In the genomic region with DNA sequence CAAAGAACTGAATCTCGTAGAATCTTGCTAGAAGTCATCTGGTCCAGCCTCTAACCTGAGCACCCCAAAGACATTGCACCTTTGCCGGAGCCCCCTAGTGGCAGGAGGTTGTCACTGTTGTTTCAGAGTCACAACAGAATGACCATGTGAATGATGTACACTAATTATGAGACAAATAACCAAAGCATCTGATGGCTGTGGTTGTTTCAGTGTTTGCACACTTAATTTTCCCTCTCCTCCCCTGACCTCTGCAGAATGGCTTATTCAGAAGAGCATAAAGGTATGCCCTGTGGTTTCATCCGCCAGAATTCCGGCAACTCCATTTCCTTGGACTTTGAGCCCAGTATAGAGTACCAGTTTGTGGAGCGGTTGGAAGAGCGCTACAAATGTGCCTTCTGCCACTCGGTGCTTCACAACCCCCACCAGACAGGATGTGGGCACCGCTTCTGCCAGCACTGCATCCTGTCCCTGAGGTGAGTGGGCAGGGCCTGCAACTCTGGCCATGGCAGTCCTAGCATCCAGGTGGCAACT, we compare ENCODE assay signal across 8 cellular contexts. TPM values are rescaled to one million over a fixed set of nuclear protein-coding genes. Genes with fewer than 3 reads are reported as not detected.
DNase-seq lines count a peak whose midpoint lies in the region; ATAC-seq, FAIRE-seq and TF ChIP-seq lines count a peak whose summit lies in the region.

No MANE protein-coding gene starts in this region.

- CTCF ChIA-PET in CD8-positive, alpha-beta memory T cell (lab: Charles Lee) = interaction anchor here (0.8 to 2.1 kb wide), 4 partner anchors 13 to 30 kb away, joined by 3 to 10 read pairs (median 4); a partner anchor contains a TSS
- CTCF ChIA-PET in K562 (lab: Yijun Ruan, JAX; ENCODE audit: low intra/inter-chr PET ratio) = interaction anchor here (0.6 kb wide), 1 partner anchor 30 kb away, joined by 3 read pairs; no protein-coding TSS in a partner anchor

- 55% methylated on average over 8 of the region's 8 CpGs for WGBS in K562 (ENCODE audit: insufficient coverage, low coverage, missing lambda C conversion rate)

- no peak overlapping the region for H3K4me2 ChIP-seq in K562 (ENCODE audit: insufficient read depth, low read length)

- peaks cover 62 to 89% (median 81%) of the 10 kb centered on the region in 3 donors for H3K4me1 Mint-ChIP-seq in CD8-positive, alpha-beta memory T cell
- peaks cover 4% of the 10 kb centered on the region for H3K4me1 Mint-ChIP-seq in type B pancreatic cell (ENCODE audit: unreplicated experiment)

- peak overlapping the region; percentile 70 to 89 (median 83) for H3K4me3 Mint-ChIP-seq in CD8-positive, alpha-beta memory T cell
- H3K4me3 Mint-ChIP-seq in type B pancreatic cell = no peak overlapping the region

- peak overlapping the region; percentile 86 to 97 (median 96) for H3K27ac Mint-ChIP-seq in CD8-positive, alpha-beta memory T cell
- H3K27ac Mint-ChIP-seq in type B pancreatic cell = no peak overlapping the region

- peak in 1 of 2 experiments; percentile 68; a peak in 2 of 4 replicates for TF ChIP-seq RAD21 in K562 (CRISPR knock-in tag; conservative IDR thresholded peaks at IDR 0.05 in 1 of 2, IDR thresholded peaks at IDR 0.05 in 1 of 2)

- H3K9ac ChIP-seq in K562 (ENCODE audit: insufficient read depth in 1 of 2, low read depth in 2 of 2, low read length in 2 of 2) = no peak overlapping the region

- FAIRE-seq in K562 (lab: Jason Lieb, UNC) = peak; percentile 77

- peaks cover 54% of the 10 kb centered on the region for H3K4me1 ChIP-seq in CD8-positive, alpha-beta memory T cell (ENCODE audit: insufficient read depth, low read length)
- H3K4me1 ChIP-seq in K562 (replicated peaks in 1 of 2; ENCODE audit: control insufficient read depth in 2 of 2, insufficient read depth in 2 of 2, low read length in 2 of 2) = no peaks in the 10 kb centered on the region; a peak in 2 of 5 replicates
- H3K4me1 ChIP-seq in mucosa of descending colon (ENCODE audit: low read depth) = peaks cover 14% of the 10 kb centered on the region

- no peaks in the 10 kb centered on the region for H3K9me3 ChIP-seq in CD8-positive, alpha-beta memory T cell (ENCODE audit: low read length)
- H3K9me3 ChIP-seq in K562 (replicated peaks; ENCODE audit: control insufficient read depth, insufficient read depth, low read depth, low read length) (0 out of 2 replicates have a peak, but pooled peaks cover 5% of the 10 kb centered on the region), mucosa of descending colon (no peaks in the 10 kb centered on the region)

- H3K79me2 ChIP-seq in K562 (ENCODE audit: control insufficient read depth, insufficient read depth, low read length) = no peaks in the 10 kb centered on the region

- H3K27me3 ChIP-seq in CD8-positive, alpha-beta memory T cell (ENCODE audit: insufficient read depth, low read length, poor library complexity, severe bottlenecking) = no peaks in the 10 kb centered on the region
- no peaks in the 10 kb centered on the region for H3K27me3 ChIP-seq in K562 (ENCODE audit: control insufficient read depth in 2 of 2, insufficient read depth in 2 of 2, low read length in 2 of 2)

- TF ChIP-seq CTCF in K562 (IDR thresholded peaks at IDR 0.05 in 2 of 3, conservative IDR thresholded peaks at IDR 0.05 in 1 of 3; ENCODE audit: insufficient read depth in 2 of 3, low read depth in 1 of 3, low read length in 3 of 3) = peak; percentile 77 to 85 (median 80)
- no peak for TF ChIP-seq CTCF in mucosa of descending colon (IDR thresholded peaks at IDR 0.05)
- peak; percentile 77 for TF ChIP-seq CTCF in type B pancreatic cell (conservative IDR thresholded peaks at IDR 0.05)

- H3K36me3 ChIP-seq in CD8-positive, alpha-beta memory T cell (ENCODE audit: insufficient read depth, low read length) = peaks cover 6% of the 10 kb centered on the region
- H3K36me3 ChIP-seq in K562 (ENCODE audit: control insufficient read depth, insufficient read depth, low read length) (peaks cover 6% of the 10 kb centered on the region; the same call in 1 of the 3 replicates), mucosa of descending colon (ENCODE audit: low read depth) (no peaks in the 10 kb centered on the region)

- H3K36me3 Mint-ChIP-seq in CD8-positive, alpha-beta memory T cell = peaks cover 0 to 46% (median 7%) of the 10 kb centered on the region in 3 donors
- peaks cover 7% of the 10 kb centered on the region for H3K36me3 Mint-ChIP-seq in type B pancreatic cell

- no peaks in the 10 kb centered on the region for H3K9me1 ChIP-seq in K562 (ENCODE audit: control insufficient read depth, insufficient read depth, low read length)

- no peak overlapping the region for H3K27ac ChIP-seq in CD8-positive, alpha-beta memory T cell (ENCODE audit: low read depth, low read length)
- H3K27ac ChIP-seq in K562 (ENCODE audit: extremely low read depth, low read depth, low read length) = no peak overlapping the region

- H4K20me1 ChIP-seq in K562 (replicated peaks; ENCODE audit: control insufficient read depth, insufficient read depth, low read length) = no peaks in the 10 kb centered on the region

- in situ Hi-C loops in K562 (cut with MboI) = no loop called here

- no peak for TF ChIP-seq POLR2A in K562 (conservative IDR thresholded peaks at IDR 0.05)

- intact Hi-C loops in K562 (cut with micrococcal nuclease) = loop anchor here (2.0 kb wide), 1 partner anchor 30 kb away; no protein-coding TSS in a partner anchor
- intact Hi-C loops in mucosa of descending colon (cut with DNase I, micrococcal nuclease) = no loop called here

- TF ChIP-seq EP300 in K562 (IDR thresholded peaks at IDR 0.05; ENCODE audit: low read length) = no peak

- ATAC-seq in GM19324 (IDR thresholded peaks at IDR 0.05; ENCODE audit: low FRiP score, unreplicated experiment) (peak; percentile 70), HG03354 (IDR thresholded peaks at IDR 0.05; ENCODE audit: poor library complexity, severe bottlenecking, unreplicated experiment) (peak; percentile 89), K562 (peak; percentile 90), mucosa of descending colon (peak; percentile 84)

- no peak overlapping the region for H2AFZ ChIP-seq in K562 (ENCODE audit: low read depth, low read length)

- H3K4me3 ChIP-seq in CD8-positive, alpha-beta memory T cell (ENCODE audit: low read length) = peak overlapping the region; percentile 27
- H3K4me3 ChIP-seq in K562 (no peak overlapping the region), mucosa of descending colon (no peak overlapping the region)

- no peaks in the 10 kb centered on the region for H3K27me3 Mint-ChIP-seq in CD8-positive, alpha-beta memory T cell
- H3K27me3 Mint-ChIP-seq in type B pancreatic cell = no peaks in the 10 kb centered on the region

- DNase-seq in CD8-positive, alpha-beta memory T cell = peak; percentile 43 to 74 (median 48)
- DNase-seq in T-helper 1 cell (peak in 4 of 5 donors; percentile 29 to 85 (median 34)), K562 (ENCODE audit: extremely low read depth in 1 of 4, low spot score in 3 of 4) (peak; percentile 68 to 80 (median 74)), mucosa of descending colon (peak; percentile 67 to 80 (median 78)), type B pancreatic cell (ENCODE audit: extremely low spot score, unreplicated experiment) (no peak), cerebellum (ENCODE audit: low spot score) (no peak)

- POLR2A ChIA-PET in CD8-positive, alpha-beta memory T cell (lab: Charles Lee) = interaction anchor here (0.7 kb wide), 1 partner anchor 115 kb away, joined by 3 read pairs; no protein-coding TSS in a partner anchor
- POLR2A ChIA-PET in K562 (lab: Yijun Ruan, JAX) = interaction anchor here (1.2 kb wide), 1 partner anchor 9 kb away, joined by 5 read pairs; no protein-coding TSS in a partner anchor

- BruUV-seq in K562 (replicated peaks; lab: Mats Ljungman, UMichigan) = no TSS peak

- peaks cover 0 to 2% (median 0%) of the 10 kb centered on the region in 5 donors for H3K9me3 Mint-ChIP-seq in CD8-positive, alpha-beta memory T cell
- peaks cover 12% of the 10 kb centered on the region for H3K9me3 Mint-ChIP-seq in type B pancreatic cell

TF ChIP-seq in K562, 482 proteins besides CTCF, POLR2A, EP300 and RAD21 (continues in another document):
- TF ChIP-seq NCOR1 (IDR thresholded peaks at IDR 0.05) = 0 out of 2 replicates have a peak, but pooled peaks have one; percentile 10
- no peak for TF ChIP-seq ZC3H11A (IDR thresholded peaks at IDR 0.05; ENCODE audit: low read depth, low read length)
- peak; percentile 35; the same call in 1 of the 2 replicates for TF ChIP-seq CREM (IDR thresholded peaks at IDR 0.05; ENCODE audit: low read depth)
- TF ChIP-seq JUND (IDR thresholded peaks at IDR 0.05; ENCODE audit: borderline replicate concordance, low read depth, low read length) = 0 out of 2 replicates have a peak, but pooled peaks have one; percentile 24
- no peak for TF ChIP-seq JUND (tag; IDR thresholded peaks at IDR 0.05; ENCODE audit: borderline replicate concordance, low read depth, low read length)
- TF ChIP-seq PTRF (tag; IDR thresholded peaks at IDR 0.05) = no peak
- no peak for TF ChIP-seq PML (IDR thresholded peaks at IDR 0.05; ENCODE audit: low read length)
- no peak for TF ChIP-seq EWSR1 (IDR thresholded peaks at IDR 0.05; ENCODE audit: borderline replicate concordance, low read depth, partially characterized antibody)

RNA-seq across cellular contexts. Expression of a gene that starts 26.4 kb away (rescaled TPM):
- total RNA-seq in CD8-positive, alpha-beta memory T cell = 10 to 100 TPM; 30.7 to 33.7 TPM
- polyA plus RNA-seq in CD8-positive, alpha-beta memory T cell = 38.3 TPM
- total RNA-seq in K562 (2011; cell fraction: chromatin; rRNA removed; ENCODE audit: low replicate concordance) = 14.9 and 15.0 TPM in 2 replicates
- 7.1 and 7.5 TPM in 2 replicates for total RNA-seq in K562 (2011; cell fraction: nucleolus; rRNA removed)
- 11.6 and 16.0 TPM in 2 replicates for total RNA-seq in K562 (2011; cell fraction: nucleoplasm; rRNA removed)
- total RNA-seq in K562 (2014; rRNA removed) (5.1 and 5.2 TPM in 2 replicates), K562 (2014; rRNA removed; fragmentation: Illumina TruSeq; extraction: Trizol) (4.8 and 5.5 TPM in 2 replicates), K562 (2015; rRNA removed; fragmentation: Illumina TruSeq; extraction: Trizol) (8.9 and 9.3 TPM in 2 replicates), K562 (2021) (5.4 and 5.7 TPM in 2 replicates), mucosa of descending colon (10 to 100 TPM; 19.4 to 28.5 (median 23.9) TPM), type B pancreatic cell (ENCODE audit: low replicate concordance) (14.0 and 17.9 TPM in 2 replicates), cerebellum (19.5 TPM)
- polyA plus RNA-seq in K562 (2011; rRNA removed) (5.3 and 5.8 TPM in 2 replicates), K562 (2014; fragmentation: Illumina TruSeq; extraction: Trizol) (5.9 and 7.4 TPM in 2 replicates), K562 (2014; fragmentation: Nextera tagmentation; extraction: Ambion mirVana) (1 to 10 TPM; 2.0 to 2.8 TPM), K562 (2014; rRNA removed) (5.9 and 6.7 TPM in 2 replicates)
- polyA plus RNA-seq in K562 (2011; cell fraction: cytosol; rRNA removed) = 2.0 and 3.5 TPM in 2 replicates
- polyA plus RNA-seq in K562 (2011; cell fraction: nucleus; rRNA removed) = 21.1 and 28.3 TPM in 2 replicates
- polyA plus RNA-seq in K562 (2012) = 5.0 and 7.9 TPM in 2 replicates
- polyA minus RNA-seq in K562 (2011; rRNA and poly(A)+ RNA removed) = 4.8 and 5.0 TPM in 2 replicates
- polyA minus RNA-seq in K562 (2011; cell fraction: cytosol; rRNA and poly(A)+ RNA removed) = 2.2 and 2.5 TPM in 2 replicates
- 5.5 and 7.7 TPM in 2 replicates for polyA minus RNA-seq in K562 (2011; cell fraction: nucleus; rRNA and poly(A)+ RNA removed)

Comparison
In these comparisons a context has a peak if more than half of its experiments do, and no peak if none do; other contexts are left out.
1. DNase-seq: peak in CD8-positive, alpha-beta memory T cell (5 of 5), T-helper 1 cell (4 of 5), K562 (4 of 4) and mucosa of descending colon (3 of 3); none in type B pancreatic cell (single experiment) and cerebellum (single experiment).
2. Peak in every context shown above with its lines, with median percentiles within 50 percentile points of each other: ATAC-seq.